Comparison of ENCODE assay signal across 11 cellular contexts in genomic region chr19:50409347-50409746, GRCh38. TPM values are rescaled to one million over a fixed set of nuclear protein-coding genes. Genes with fewer than 3 reads are reported as not detected.
"Had no signal": no experiment of that assay in that cellular context is flagged by ENCODE, and none has a peak within 500 bp of the region (broad histone marks: within the 10 kb centered on the region; RNA-seq: fewer than 3 reads in every experiment).

No MANE protein-coding gene starts in this region.

- H3K4me3 ChIP-seq: GM23248, HAP-1 had no signal

- H2AFZ ChIP-seq: GM23248 had no signal

- H3K27ac ChIP-seq: GM23248, KMS-11 had no signal

- H3K9ac ChIP-seq: GM23248, KMS-11 had no signal

- H3K9me3 ChIP-seq: HAP-1 had no signal

- H3K4me1 ChIP-seq: HAP-1 had no signal

- H3K4me2 ChIP-seq: KMS-11 had no signal

- DNase-seq: GM23248, IMR-90, Karpas-422, KBM-7 had no signal

- FAIRE-seq: H1, H54, HTR-8/SVneo had no signal

- ATAC-seq: HCT116 had no signal

RNA-seq across cellular contexts. Expression of gene SPIB, which starts 9.4 kb away (rescaled TPM):
- total RNA-seq: GM23248, HT-29, IMR-90 had no signal
- polyA plus RNA-seq: GM23248, IMR-90 had no signal

RNA-seq across cellular contexts. Expression of gene MYBPC2, which starts 23.3 kb away (rescaled TPM):
- total RNA-seq: GM23248, HT-29, IMR-90 had no signal
- polyA plus RNA-seq: GM23248, IMR-90 had no signal

RNA-seq across cellular contexts. Expression of gene NAPSA, which starts 43.9 kb away (rescaled TPM):
- total RNA-seq: IMR-90 had no signal
